ENCODE assay signal across 24 cellular contexts in the genomic region with DNA sequence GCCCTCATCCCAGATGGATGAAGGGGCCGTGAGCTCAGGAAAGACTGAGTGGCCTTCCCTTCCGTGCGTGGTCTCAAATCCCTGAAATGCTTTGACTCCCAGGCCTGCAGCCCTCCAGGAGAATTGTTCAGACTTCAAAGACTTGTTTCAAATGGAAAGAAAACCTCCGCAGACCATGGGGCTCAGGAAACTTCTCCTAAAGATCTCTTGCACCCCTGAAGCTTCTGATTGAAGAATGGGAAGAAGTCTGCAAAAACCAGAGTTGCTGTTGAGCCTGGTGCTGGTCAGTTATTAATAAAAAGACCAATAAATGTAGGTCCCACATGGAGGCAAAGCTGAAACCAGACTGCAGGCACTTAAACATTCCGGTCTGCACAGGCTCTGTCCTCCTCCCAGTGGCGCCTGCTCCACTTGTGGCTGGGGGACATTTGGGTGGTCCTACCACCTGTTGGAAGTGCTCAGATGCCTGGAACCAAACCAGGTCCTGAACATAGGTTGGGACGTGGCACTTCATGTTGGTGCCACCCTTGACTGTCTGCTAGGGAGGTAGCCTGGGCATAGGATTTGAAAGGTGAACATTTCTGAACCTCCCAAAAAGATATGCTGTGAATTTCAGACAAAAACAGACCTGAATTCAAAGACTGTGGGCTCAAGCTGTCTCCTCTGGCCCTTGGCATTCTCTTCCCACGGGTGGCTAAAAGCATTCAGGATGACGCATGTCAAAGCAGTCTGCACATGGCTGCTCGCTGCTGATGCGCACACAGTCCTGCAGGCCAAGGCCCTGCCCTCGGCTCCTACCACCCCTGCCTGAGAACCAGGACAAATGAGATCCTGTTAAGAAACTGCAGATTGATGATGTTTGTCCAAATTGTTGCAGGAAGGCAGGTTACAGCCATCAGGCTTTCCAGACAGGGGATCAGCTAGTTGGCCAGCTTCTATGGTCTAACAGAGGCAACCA. TPM values are rescaled to one million over a fixed set of nuclear protein-coding genes. Genes with fewer than 3 reads are reported as not detected.
A peak's percentile ranks its signal among the peaks of the same experiment; 100 is the strongest.
DNase-seq lines count a peak whose midpoint lies in the region; ATAC-seq, FAIRE-seq and TF ChIP-seq lines count a peak whose summit lies in the region.
"Had no signal": no experiment of that assay in that cellular context is flagged by ENCODE, and none has a peak within 500 bp of the region (broad histone marks: within the 10 kb centered on the region; RNA-seq: fewer than 3 reads in every experiment).

No MANE protein-coding gene starts in this region.

- no peak for TF ChIP-seq CTCF in right atrium auricular region (IDR thresholded peaks at IDR 0.05)
- TF ChIP-seq CTCF in astrocyte (IDR thresholded peaks at IDR 0.05; ENCODE audit: insufficient read depth, low read depth, low read length) = no peak

- ATAC-seq in Right ventricle myocardium superior (ENCODE audit: poor library complexity) (no peak), HG03460 (IDR thresholded peaks at IDR 0.05; ENCODE audit: unreplicated experiment) (no peak), HG03457 (IDR thresholded peaks at IDR 0.05; ENCODE audit: unreplicated experiment) (no peak)
- ATAC-seq: CD8-positive, alpha-beta T cell; GM23338 had no signal

- H3K4me1 ChIP-seq in right atrium auricular region (no peaks in the 10 kb centered on the region), astrocyte (ENCODE audit: insufficient read depth, low read length) (no peaks in the 10 kb centered on the region), mesodermal cell (ENCODE audit: control insufficient read depth, insufficient read depth, low read length, poor library complexity, severe bottlenecking) (peaks cover 16% of the 10 kb centered on the region)

- no peaks in the 10 kb centered on the region for H3K36me3 Mint-ChIP-seq in astrocyte (ENCODE audit: low read depth, unreplicated experiment)
- H3K36me3 Mint-ChIP-seq: CD8-positive, alpha-beta T cell had no signal

- H2AFZ ChIP-seq in astrocyte (ENCODE audit: low read depth, low read length) = no peak overlapping the region

- peaks cover 9% of the 10 kb centered on the region for H3K4me1 Mint-ChIP-seq in astrocyte (ENCODE audit: low read depth, unreplicated experiment)

- H4K20me1 ChIP-seq in astrocyte (ENCODE audit: insufficient read depth, low read length) = no peaks in the 10 kb centered on the region

- H3K27ac Mint-ChIP-seq in astrocyte (ENCODE audit: unreplicated experiment) = no peak overlapping the region
- H3K27ac Mint-ChIP-seq: CD8-positive, alpha-beta T cell; GM23338 had no signal

- H3K9me3 ChIP-seq in right atrium auricular region (no peaks in the 10 kb centered on the region), astrocyte (ENCODE audit: insufficient read depth, low read depth, low read length) (no peaks in the 10 kb centered on the region), mesodermal cell (ENCODE audit: control insufficient read depth, low read length) (no peaks in the 10 kb centered on the region)
- H3K9me3 ChIP-seq: MG63 had no signal

- no peak overlapping the region for H3K4me3 ChIP-seq in right atrium auricular region
- no peak overlapping the region for H3K4me3 ChIP-seq in astrocyte (ENCODE audit: insufficient read depth, low read depth, low read length)
- no peak overlapping the region for H3K4me3 ChIP-seq in mesodermal cell (ENCODE audit: extremely low read depth, insufficient read depth, low read length, poor library complexity, severe bottlenecking)
- no peak overlapping the region for H3K4me3 ChIP-seq in skeletal muscle cell (ENCODE audit: low read depth, low read length)
- H3K4me3 ChIP-seq: GM23338, MG63 had no signal

- no peaks in the 10 kb centered on the region for H3K36me3 ChIP-seq in right atrium auricular region
- no peaks in the 10 kb centered on the region for H3K36me3 ChIP-seq in astrocyte (ENCODE audit: insufficient read depth, low read length)
- H3K36me3 ChIP-seq in mesodermal cell (ENCODE audit: control insufficient read depth, insufficient read depth, low read length) = no peaks in the 10 kb centered on the region
- H3K36me3 ChIP-seq: MG63 had no signal

- no peak for FAIRE-seq in astrocyte (lab: Jason Lieb, UNC)
- FAIRE-seq: GM12891, RCC 7860 had no signal

- H3K4me3 Mint-ChIP-seq in astrocyte (ENCODE audit: unreplicated experiment) = no peak overlapping the region
- H3K4me3 Mint-ChIP-seq: CD8-positive, alpha-beta T cell; GM23338 had no signal

- WGBS in mesodermal cell (ENCODE audit: insufficient coverage in 2 of 2), 2 experiments = 85 to 97% methylated on average over 10 to 12 of the region's 12 CpGs

- intact Hi-C loops in Right ventricle myocardium superior (cut with DNase I) = no loop called here

- no peak overlapping the region for H3K4me2 ChIP-seq in astrocyte (ENCODE audit: low read length)
- H3K4me2 ChIP-seq: GM23338 had no signal

- H3K9ac ChIP-seq in astrocyte (ENCODE audit: low read length) = no peak overlapping the region

- peaks cover 33% of the 10 kb centered on the region for H3K27me3 Mint-ChIP-seq in astrocyte (ENCODE audit: low read depth, unreplicated experiment)

- H3K27me3 ChIP-seq in right atrium auricular region (peaks cover 0 to 5% of the 10 kb centered on the region in 2 donors), astrocyte (ENCODE audit: insufficient read depth, low read length) (peaks cover 4% of the 10 kb centered on the region)
- H3K27me3 ChIP-seq: MG63 had no signal

- H3K27ac ChIP-seq in right atrium auricular region = no peak overlapping the region
- H3K27ac ChIP-seq in astrocyte (ENCODE audit: low read depth, low read length) = no peak overlapping the region
- H3K27ac ChIP-seq in mesodermal cell (ENCODE audit: low read depth, low read length, severe bottlenecking) = peak overlapping the region; percentile 41

- H3K9me3 Mint-ChIP-seq in astrocyte (ENCODE audit: unreplicated experiment) = peaks cover 3% of the 10 kb centered on the region
- H3K9me3 Mint-ChIP-seq: CD8-positive, alpha-beta T cell; GM23338 had no signal

- DNase-seq in Right ventricle myocardium superior (peak; percentile 5), right atrium auricular region (ENCODE audit: low spot score) (no peak), astrocyte (ENCODE audit: low read depth) (peak; percentile 19), skeletal muscle cell (ENCODE audit: low read depth) (peak; percentile 1), medulla oblongata (ENCODE audit: extremely low spot score) (no peak)
- DNase-seq: 8988T; AML-193; C1 segment of cervical spinal cord; CD8-positive, alpha-beta T cell; HCEC 1CT; MG63; NCI-H1417; NCI-H1694 treated with DMSO at 0.1 percent for 48 hours; NCI-H2081 treated with DMSO at 0.1 percent for 48 hours; NCI-H2171 treated with DMSO at 0.1 percent for 48 hours; NCI-H524 treated with DMSO at 0.1 percent for 48 hours; NCI-H82 had no signal

- no peaks in the 10 kb centered on the region for H3K79me2 ChIP-seq in astrocyte (ENCODE audit: insufficient read depth, low read length)

RNA-seq across cellular contexts. Expression of a gene that starts 36.2 kb away (rescaled TPM):
- total RNA-seq in Right ventricle myocardium superior (24.7 TPM), right atrium auricular region (1 to 10 TPM; 6.5 to 9.5 TPM), astrocyte (not detected in 2 replicates)
- polyA plus RNA-seq in mesodermal cell (2013, experiment 1 of 2) = 6.8 TPM
- polyA plus RNA-seq in mesodermal cell (2013, experiment 2 of 2) = 5.3 TPM
- total RNA-seq: CD8-positive, alpha-beta T cell; GM23338; OCI-LY7 had no signal
- polyA plus RNA-seq: GM23338 had no signal

Comparison
In these comparisons a context has a peak if more than half of its experiments do, and no peak if none do; other contexts are left out.
1. DNase-seq: peak in Right ventricle myocardium superior (single experiment), astrocyte (single experiment) and skeletal muscle cell (single experiment); none in right atrium auricular region (single experiment) and medulla oblongata (single experiment).